ENCODE assay signal across 13 cellular contexts in genomic region chr11:33478111-33478573, GRCh38.
DNase-seq lines count a peak whose midpoint lies in the region; ATAC-seq and TF ChIP-seq lines count a peak whose summit lies in the region.
"Had no signal": no experiment of that assay in that cellular context is flagged by ENCODE, and none has a peak within 500 bp of the region (broad histone marks: within the 10 kb centered on the region; RNA-seq: fewer than 3 reads in every experiment).

No MANE protein-coding gene starts in this region.

- POLR2A ChIA-PET in HEK293 (lab: Yijun Ruan, JAX), result no interaction called here

- DNase-seq in DMS 273 (lab: John Stamatoyannopoulos, UW; ENCODE audit: unreplicated experiment) (peak; percentile 67), NCI-H748 treated with DMSO at 0.1 percent for 48 hours (lab: John Stamatoyannopoulos, UW) (peak; percentile 23), glutamatergic neuron (peak; percentile 27)
- no peak for DNase-seq in stimulated activated CD4-positive, alpha-beta T cell treated with anti-CD3 and anti-CD28 coated beads, Interleukin-1b, Interleukin-23, amount 100 ng/mL, for 48 hours
- DNase-seq: activated CD4-positive, CD25-positive, alpha-beta regulatory T cell treated with anti-CD3 and anti-CD28 coated beads, Interleukin-2, amount 50 U/mL, for 72 hours; esophagus squamous epithelium; NCI-H1048; SIG-M5 had no signal

- H3K4me1 Mint-ChIP-seq in glutamatergic neuron (ENCODE audit: low read depth, unreplicated experiment), result peaks cover 3% of the 10 kb centered on the region

- no peak overlapping the region for H3K27ac Mint-ChIP-seq in glutamatergic neuron (ENCODE audit: unreplicated experiment)

- H3K36me3 ChIP-seq in HEK293 (ENCODE audit: control insufficient read depth in 2 of 2, insufficient read depth in 1 of 2, low read length in 2 of 2), result no peaks in the 10 kb centered on the region
- H3K36me3 ChIP-seq: esophagus squamous epithelium, upper lobe of left lung had no signal

- no peaks in the 10 kb centered on the region for H3K36me3 Mint-ChIP-seq in glutamatergic neuron (ENCODE audit: unreplicated experiment)

- H3K27me3 Mint-ChIP-seq in glutamatergic neuron (ENCODE audit: unreplicated experiment), result no peaks in the 10 kb centered on the region

- no peak overlapping the region for H3K27ac ChIP-seq in HEK293 (ENCODE audit: extremely low read depth, low read depth, low read length)
- H3K27ac ChIP-seq: esophagus squamous epithelium, upper lobe of left lung had no signal

- CTCF ChIA-PET in HEK293 (lab: Yijun Ruan, JAX), result interaction anchor here (1.2 kb wide), 1 partner anchor 28 kb away, joined by 3 read pairs; no protein-coding TSS in a partner anchor

- TF ChIP-seq CTCF in HEK293 (tag by site-specific recombination; IDR thresholded peaks at IDR 0.05), result no peak
- no peak for TF ChIP-seq CTCF in glutamatergic neuron (IDR thresholded peaks at IDR 0.05; ENCODE audit: partially characterized antibody, unreplicated experiment)

- ATAC-seq in HG03354 (IDR thresholded peaks at IDR 0.05; ENCODE audit: poor library complexity, severe bottlenecking, unreplicated experiment), result no peak
- ATAC-seq in GM21526 (IDR thresholded peaks at IDR 0.05; ENCODE audit: low FRiP score, unreplicated experiment), result no peak
- no peak for ATAC-seq in HG02938 (IDR thresholded peaks at IDR 0.05; ENCODE audit: unreplicated experiment)

- no peak overlapping the region for H3K4me3 ChIP-seq in HEK293 (ENCODE audit: low read depth, low read length)
- H3K4me3 ChIP-seq: esophagus squamous epithelium, upper lobe of left lung had no signal

- no peaks in the 10 kb centered on the region for H3K9me3 Mint-ChIP-seq in glutamatergic neuron (ENCODE audit: unreplicated experiment)

- H3K4me1 ChIP-seq in HEK293 (ENCODE audit: control insufficient read depth, insufficient read depth, low read length), result no peaks in the 10 kb centered on the region; the same call in 1 of the 2 replicates
- H3K4me1 ChIP-seq: upper lobe of left lung had no signal

- H3K4me3 Mint-ChIP-seq in glutamatergic neuron (ENCODE audit: unreplicated experiment), result no peak overlapping the region

- no peaks in the 10 kb centered on the region for H3K9me3 ChIP-seq in HEK293 (ENCODE audit: control insufficient read depth, insufficient read depth, low read depth, low read length)
- H3K9me3 ChIP-seq: esophagus squamous epithelium, upper lobe of left lung had no signal

TF ChIP-seq in HEK293, 187 proteins besides CTCF, POLR2A, EP300 and RAD21:
- TF ChIP-seq ZNF398 (tag by site-specific recombination; IDR thresholded peaks at IDR 0.05) (no peak), ZBTB6 (tag by site-specific recombination; IDR thresholded peaks at IDR 0.05) (no peak), ZNF391 (tag by site-specific recombination; IDR thresholded peaks at IDR 0.05; ENCODE audit: borderline replicate concordance, low read depth) (no peak), ZBTB17 (tag by site-specific recombination; IDR thresholded peaks at IDR 0.05) (0 out of 2 replicates have a peak, but pooled peaks have one; percentile 18), ZNF274 (IDR thresholded peaks at IDR 0.05; ENCODE audit: low read length) (no peak), ZNF274 (tag by site-specific recombination; IDR thresholded peaks at IDR 0.05; ENCODE audit: borderline replicate concordance) (no peak)
TF ChIP-seq in HEK293: peak in this region for 1.
